In genomic region chr3:32440481-32441350, GRCh38 we compare ENCODE assay signal across 12 cellular contexts. TPM values are rescaled to one million over a fixed set of nuclear protein-coding genes. Genes with fewer than 3 reads are reported as not detected.
DNase-seq lines count a peak whose midpoint lies in the region; ATAC-seq, FAIRE-seq and TF ChIP-seq lines count a peak whose summit lies in the region.
"Had no signal": no experiment of that assay in that cellular context is flagged by ENCODE, and none has a peak within 500 bp of the region (broad histone marks: within the 10 kb centered on the region; RNA-seq: fewer than 3 reads in every experiment).

No MANE protein-coding gene starts in this region.

- no peaks in the 10 kb centered on the region for H3K9me2 ChIP-seq in OCI-LY7 (ENCODE audit: insufficient read depth, low read length)

- TF ChIP-seq CTCF in OCI-LY7 (conservative IDR thresholded peaks at IDR 0.05; ENCODE audit: low read length): no peak
- TF ChIP-seq CTCF in foreskin keratinocyte (conservative IDR thresholded peaks at IDR 0.05): no peak
- no peak for TF ChIP-seq CTCF in progenitor cell of endocrine pancreas (IDR thresholded peaks at IDR 0.05; ENCODE audit: unreplicated experiment)
- no peak for TF ChIP-seq CTCF in pancreas (IDR thresholded peaks at IDR 0.05)

- no peaks in the 10 kb centered on the region for H4K20me1 ChIP-seq in OCI-LY7 (ENCODE audit: insufficient read depth, low read length)

- H3K9me3 ChIP-seq in OCI-LY7 (ENCODE audit: low read length): no peaks in the 10 kb centered on the region; the same call in 1 of the 2 replicates
- no peaks in the 10 kb centered on the region for H3K9me3 ChIP-seq in thymus (ENCODE audit: control insufficient read depth)
- H3K9me3 ChIP-seq in pancreas: no peaks in the 10 kb centered on the region
- H3K9me3 ChIP-seq: A549 had no signal

- no peak overlapping the region for H3K27ac Mint-ChIP-seq in progenitor cell of endocrine pancreas

- no peaks in the 10 kb centered on the region for H3K27me3 Mint-ChIP-seq in progenitor cell of endocrine pancreas

- no peaks in the 10 kb centered on the region for H3K4me1 Mint-ChIP-seq in progenitor cell of endocrine pancreas (ENCODE audit: low read depth)

- CTCF ChIA-PET in OCI-LY7 (lab: Charles Lee; ENCODE audit: unreplicated experiment): interaction anchor here (0.7 to 1.4 kb wide), 4 partner anchors 10 to 32 kb away, joined by 3 to 4 read pairs (median 3); no protein-coding TSS in a partner anchor

- BruUV-seq in OCI-LY7 (replicated peaks; lab: Mats Ljungman, UMichigan): no TSS peak

- DNase-seq in activated CD8-positive, alpha-beta memory T cell treated with anti-CD3 and anti-CD28 coated beads for 24 hours: peak; percentile 32
- DNase-seq in activated CD8-positive, alpha-beta memory T cell treated with anti-CD3 and anti-CD28 coated beads, Interleukin-2, amount 50 U/mL, for 4 hours: no peak
- DNase-seq in OCI-LY7 (ENCODE audit: low spot score) (peak; percentile 59), foreskin keratinocyte (peak; percentile 93 to 95), progenitor cell of endocrine pancreas (ENCODE audit: low spot score, unreplicated experiment) (no peak), pancreas (no peak)
- DNase-seq: MV-4-11, NCI-H510A treated with DMSO at 0.1 percent for 48 hours, trophoblast cell had no signal

- no peak overlapping the region for H3K4me3 ChIP-seq in OCI-LY7 (ENCODE audit: low read depth, low read length, poor library complexity, severe bottlenecking)
- no peak overlapping the region for H3K4me3 ChIP-seq in thymus (ENCODE audit: low read length)
- H3K4me3 ChIP-seq in pancreas: no peak overlapping the region
- H3K4me3 ChIP-seq: A549 had no signal

- H3K4me1 ChIP-seq in OCI-LY7 (ENCODE audit: insufficient read depth, low read length, poor library complexity, severe bottlenecking) (peaks cover 66% of the 10 kb centered on the region), foreskin keratinocyte (peaks cover 18% of the 10 kb centered on the region), thymus (ENCODE audit: control insufficient read depth, insufficient read depth, low read length) (peaks cover 23% of the 10 kb centered on the region), pancreas (no peaks in the 10 kb centered on the region)
- H3K4me1 ChIP-seq: A549 had no signal

- POLR2A ChIA-PET in OCI-LY7 (lab: Charles Lee): interaction anchor here (0.6 to 10.0 kb wide), 10 partner anchors 10 to 695 kb away, joined by 3 to 101 read pairs (median 4); no protein-coding TSS in a partner anchor

- H3K27ac ChIP-seq in OCI-LY7 (ENCODE audit: low read depth, low read length, poor library complexity, severe bottlenecking) (peak overlapping the region; percentile 75), foreskin keratinocyte (peak overlapping the region; percentile 58), thymus (ENCODE audit: low read depth) (peak overlapping the region; percentile 37), pancreas (no peak overlapping the region)
- H3K27ac ChIP-seq: A549 had no signal

- peak overlapping the region; percentile 77 for H3K4me2 ChIP-seq in OCI-LY7 (ENCODE audit: low read length)
- H3K4me2 ChIP-seq: A549 had no signal

- H2AFZ ChIP-seq in OCI-LY7 (ENCODE audit: low read length): peak overlapping the region; percentile 38; the same call in 1 of the 2 replicates

- peaks cover 26% of the 10 kb centered on the region for H3K36me3 Mint-ChIP-seq in progenitor cell of endocrine pancreas (ENCODE audit: insufficient read depth)

- intact Hi-C loops in OCI-LY7 (cut with micrococcal nuclease; ENCODE audit: unreplicated experiment) (no loop called here), pancreas (cut with DNase I) (no loop called here)

- H3K36me3 ChIP-seq in OCI-LY7 (ENCODE audit: insufficient read depth, low read length) (peaks cover 21% of the 10 kb centered on the region), thymus (ENCODE audit: control insufficient read depth, insufficient read depth) (peaks cover 11% of the 10 kb centered on the region), pancreas (no peaks in the 10 kb centered on the region)

- FAIRE-seq in pancreas (lab: Jason Lieb, UNC): no peak
- FAIRE-seq: A549 had no signal

- WGBS in thymus: 94% methylated on average over 12 of the region's 12 CpGs
- WGBS in pancreas, 2 donors: 78 to 83% methylated on average over 12 of the region's 12 CpGs

- no peak overlapping the region for H3K4me3 Mint-ChIP-seq in progenitor cell of endocrine pancreas (ENCODE audit: low read depth)

- peak; percentile 83 for ATAC-seq in foreskin keratinocyte
- no peak for ATAC-seq in pancreas
- no peak for ATAC-seq in HG02970 (IDR thresholded peaks at IDR 0.05; ENCODE audit: low FRiP score, unreplicated experiment)
- ATAC-seq: A549 had no signal

- peaks cover 3% of the 10 kb centered on the region for H3K9me3 Mint-ChIP-seq in progenitor cell of endocrine pancreas (ENCODE audit: low read depth)

- H3K79me2 ChIP-seq in OCI-LY7 (ENCODE audit: insufficient read depth, low read depth, low read length): no peaks in the 10 kb centered on the region

- H3K27me3 ChIP-seq in foreskin keratinocyte: no peaks in the 10 kb centered on the region
- H3K27me3 ChIP-seq in thymus (ENCODE audit: control insufficient read depth, insufficient read depth): no peaks in the 10 kb centered on the region
- H3K27me3 ChIP-seq in pancreas: no peaks in the 10 kb centered on the region

RNA-seq across cellular contexts. Expression of gene CMTM7, which starts 49.1 kb away (rescaled TPM):
- total RNA-seq in OCI-LY7 (2014; rRNA removed; shearing (Covaris generic)): 13.2 and 16.0 TPM in 2 replicates
- total RNA-seq in OCI-LY7 (2022) (19.0 TPM in 2 replicates), foreskin keratinocyte (27.5 and 33.2 TPM in 2 replicates), progenitor cell of endocrine pancreas (24.6 and 29.6 TPM in 2 replicates), pancreas (10 to 100 TPM in 3 of 6 donors, 1 to 10 TPM in 3; 6.1 to 21.4 (median 9.8) TPM)
- polyA plus RNA-seq in foreskin keratinocyte (51.2 and 67.7 TPM in 2 replicates), thymus (45.7 TPM), pancreas (10 to 100 TPM; 18.9 to 23.8 TPM)

Comparison
In these comparisons a context has a peak if more than half of its experiments do, and no peak if none do; other contexts are left out.
1. DNase-seq: peak in activated CD8-positive, alpha-beta memory T cell treated with anti-CD3 and anti-CD28 coated beads for 24 hours (single experiment), OCI-LY7 (single experiment) and foreskin keratinocyte (2 of 2); none in activated CD8-positive, alpha-beta memory T cell treated with anti-CD3 and anti-CD28 coated beads, Interleukin-2, amount 50 U/mL, for 4 hours (single experiment), progenitor cell of endocrine pancreas (single experiment) and pancreas (0 of 6).
2. H3K27ac ChIP-seq: peak in OCI-LY7 (single experiment), foreskin keratinocyte (single experiment) and thymus (single experiment); none in pancreas (0 of 4).